8 cellular contexts compared by ENCODE assay signal in genomic region chr18:46555724-46556123, GRCh38.
DNase-seq lines count a peak whose midpoint lies in the region; FAIRE-seq and TF ChIP-seq lines count a peak whose summit lies in the region.

No MANE protein-coding gene starts in this region.

- H3K27me3 ChIP-seq in PC-9 (ENCODE audit: insufficient read depth, low read depth) = peaks cover 41% of the 10 kb centered on the region

- CTCF ChIA-PET in PC-9 (lab: Charles Lee) = interaction anchor here (0.7 kb wide), 1 partner anchor 207 kb away, joined by 11 read pairs; no protein-coding TSS in a partner anchor

- no peaks in the 10 kb centered on the region for H3K9me3 ChIP-seq in PC-9 (ENCODE audit: insufficient read depth, low read depth)

- H3K9me2 ChIP-seq in PC-9 (ENCODE audit: insufficient read depth) = no peaks in the 10 kb centered on the region

- TF ChIP-seq POLR2A in GM12892 (IDR thresholded peaks at IDR 0.05; ENCODE audit: low read depth, low read length) = no peak

- TF ChIP-seq CTCF in PC-9 (conservative IDR thresholded peaks at IDR 0.05) = peak; percentile 40; the same call in 1 of the 2 replicates

- H3K27ac ChIP-seq in PC-9 (no peak overlapping the region), substantia nigra (ENCODE audit: low read depth, low read length, poor library complexity, severe bottlenecking) (peak overlapping the region; percentile 88)

- no peaks in the 10 kb centered on the region for H3K4me1 ChIP-seq in PC-9 (replicated peaks; ENCODE audit: insufficient read depth)

- H3K36me3 ChIP-seq in PC-9 (ENCODE audit: low read depth) = no peaks in the 10 kb centered on the region

- POLR2A ChIA-PET in PC-9 (lab: Charles Lee; ENCODE audit: unreplicated experiment) = no interaction called here

- H3F3A ChIP-seq in PC-9 (ENCODE audit: insufficient read depth, low read depth) = no peaks in the 10 kb centered on the region

- H2AFZ ChIP-seq in PC-9 = no peak overlapping the region

- H4K20me1 ChIP-seq in PC-9 (ENCODE audit: insufficient read depth) = no peaks in the 10 kb centered on the region

- H3K79me2 ChIP-seq in PC-9 (ENCODE audit: low read depth) = no peaks in the 10 kb centered on the region

- FAIRE-seq in GM12892 (lab: Jason Lieb, UNC) = no peak

- H3K4me2 ChIP-seq in PC-9 = no peak overlapping the region

- H3K4me3 ChIP-seq in PC-9 = no peak overlapping the region

- BruUV-seq in PC-9 (replicated peaks; lab: Mats Ljungman, UMichigan) = no TSS peak

- intact Hi-C loops in PC-9 (cut with micrococcal nuclease; ENCODE audit: unreplicated experiment) (no loop called here), head of caudate nucleus (cut with DNase I) (loop anchor here (10.0 kb wide), 1 partner anchor 99 kb away; the partner anchor contains the start of gene LOXHD1)

- peak; percentile 62 for DNase-seq in AG20443 (ENCODE audit: low spot score)
- peak; percentile 55 for DNase-seq in GM12892 (ENCODE audit: insufficient read length)
- peak in 1 of 2 experiments; percentile 2 for DNase-seq in PC-9
- DNase-seq in head of caudate nucleus = peak in 41 of 42 donors; percentile 29 to 87 (median 63)
- DNase-seq in substantia nigra (lab: John Stamatoyannopoulos, UW) = peak in 45 of 49 donors; percentile 2 to 75 (median 44)
- no peak for DNase-seq in activated T-cell treated with anti-CD3 and anti-CD28 coated beads for 4 hours
- DNase-seq in NCI-H1694 treated with DMSO at 0.1 percent for 48 hours (lab: John Stamatoyannopoulos, UW) = no peak
- DNase-seq in NCI-H774 (lab: John Stamatoyannopoulos, UW) = no peak

Comparison
In these comparisons a context has a peak if more than half of its experiments do, and no peak if none do; other contexts are left out.
1. DNase-seq: peak in AG20443 (single experiment), GM12892 (single experiment), head of caudate nucleus (41 of 42) and substantia nigra (45 of 49); none in activated T-cell treated with anti-CD3 and anti-CD28 coated beads for 4 hours (single experiment), NCI-H1694 treated with DMSO at 0.1 percent for 48 hours (single experiment) and NCI-H774 (single experiment).